13 cellular contexts compared by ENCODE assay signal in genomic region chr5:143406408-143406807, GRCh38. TPM values are rescaled to one million over a fixed set of nuclear protein-coding genes. Genes with fewer than 3 reads are reported as not detected.
DNase-seq lines count a peak whose midpoint lies in the region; ATAC-seq and TF ChIP-seq lines count a peak whose summit lies in the region.
"Had no signal": no experiment of that assay in that cellular context is flagged by ENCODE, and none has a peak within 500 bp of the region (broad histone marks: within the 10 kb centered on the region; RNA-seq: fewer than 3 reads in every experiment).

No MANE protein-coding gene starts in this region.

- WGBS in endodermal cell (ENCODE audit: insufficient coverage in 1 of 2, insufficient read length in 1 of 2), 2 experiments: 96% methylated on average over 1 of the region's 1 CpG; no CpG with 5 or more reads in 1 of the 2 experiments
- 96% methylated on average over 1 of the region's 1 CpG for WGBS in esophagus muscularis mucosa

- peaks cover 2% of the 10 kb centered on the region; the same call in 1 of the 2 replicates for H4K20me1 ChIP-seq in SU-DHL-6 (ENCODE audit: low read depth, low read length)

- H3K4me3 ChIP-seq in SU-DHL-6 (ENCODE audit: insufficient read depth, low read length, poor library complexity, severe bottlenecking) (no peak overlapping the region), endodermal cell (ENCODE audit: low read length) (no peak overlapping the region), esophagus muscularis mucosa (no peak overlapping the region)

- H3K4me1 ChIP-seq in endodermal cell (ENCODE audit: control insufficient read depth, insufficient read depth, low read length) (no peaks in the 10 kb centered on the region), esophagus muscularis mucosa (peaks cover 0 to 4% (median 2%) of the 10 kb centered on the region in 4 donors)
- H3K4me1 ChIP-seq: uterus had no signal

- H3F3A ChIP-seq in SU-DHL-6 (ENCODE audit: insufficient read depth): peaks cover 37% of the 10 kb centered on the region

- peaks cover under 1% of the 10 kb centered on the region for H3K36me3 Mint-ChIP-seq in stimulated activated naive CD8-positive, alpha-beta T cell treated with anti-CD3 and anti-CD28 coated beads, Interleukin-15, Interleukin-2, amounts not matched to agents 100 ng/mL and 50 ng/mL, for 24 hours (ENCODE audit: low read depth)
- H3K36me3 Mint-ChIP-seq in endodermal cell (ENCODE audit: low read depth): no peaks in the 10 kb centered on the region

- peaks cover 32% of the 10 kb centered on the region for H3K79me2 ChIP-seq in SU-DHL-6 (ENCODE audit: insufficient read depth, low read length)

- no peak for TF ChIP-seq POLR2A in esophagus muscularis mucosa (IDR thresholded peaks at IDR 0.05; ENCODE audit: low read depth)

- H3K4me3 Mint-ChIP-seq in stimulated activated naive CD8-positive, alpha-beta T cell treated with anti-CD3 and anti-CD28 coated beads, Interleukin-15, Interleukin-2, amounts not matched to agents 100 ng/mL and 50 ng/mL, for 24 hours: peak overlapping the region; percentile 90
- peak overlapping the region; percentile 79 for H3K4me3 Mint-ChIP-seq in endodermal cell

- TF ChIP-seq CTCF in SU-DHL-6 (IDR thresholded peaks at IDR 0.05; ENCODE audit: insufficient read depth, low read length, poor library complexity, severe bottlenecking): no peak
- TF ChIP-seq CTCF in endodermal cell (conservative IDR thresholded peaks at IDR 0.05): no peak
- no peak for TF ChIP-seq CTCF in esophagus muscularis mucosa (IDR thresholded peaks at IDR 0.05)

- no peaks in the 10 kb centered on the region for H3K9me3 Mint-ChIP-seq in stimulated activated naive CD8-positive, alpha-beta T cell treated with anti-CD3 and anti-CD28 coated beads, Interleukin-15, Interleukin-2, amounts not matched to agents 100 ng/mL and 50 ng/mL, for 24 hours
- H3K9me3 Mint-ChIP-seq in endodermal cell: no peaks in the 10 kb centered on the region

- H3K27me3 ChIP-seq in SU-DHL-6 (ENCODE audit: low read length) (no peaks in the 10 kb centered on the region), endodermal cell (ENCODE audit: control insufficient read depth, insufficient read depth, low read length, poor library complexity, severe bottlenecking) (no peaks in the 10 kb centered on the region), esophagus muscularis mucosa (no peaks in the 10 kb centered on the region)
- H3K27me3 ChIP-seq: uterus had no signal

- no peaks in the 10 kb centered on the region for H3K9me2 ChIP-seq in SU-DHL-6 (replicated peaks; ENCODE audit: insufficient read depth, low read length)

- no peak for ATAC-seq in stimulated activated naive CD8-positive, alpha-beta T cell treated with anti-CD3 and anti-CD28 coated beads, Interleukin-15, Interleukin-2, amounts not matched to agents 100 U/mL and 50 U/mL, for 24 hours
- ATAC-seq in GM19455 (IDR thresholded peaks at IDR 0.05; ENCODE audit: unreplicated experiment): no peak
- ATAC-seq in HG03095 (IDR thresholded peaks at IDR 0.05; ENCODE audit: unreplicated experiment): no peak

- H3K36me3 ChIP-seq in SU-DHL-6 (ENCODE audit: low read length): 0 out of 2 replicates have a peak, but pooled peaks cover 7% of the 10 kb centered on the region
- no peaks in the 10 kb centered on the region for H3K36me3 ChIP-seq in endodermal cell (ENCODE audit: control insufficient read depth, insufficient read depth, low read length)
- H3K36me3 ChIP-seq in esophagus muscularis mucosa: no peaks in the 10 kb centered on the region
- H3K36me3 ChIP-seq: uterus had no signal

- H3K4me2 ChIP-seq in SU-DHL-6 (ENCODE audit: low read depth, low read length, poor library complexity, severe bottlenecking): peak overlapping the region; percentile 93

- TF ChIP-seq EP300 in esophagus muscularis mucosa (IDR thresholded peaks at IDR 0.05): no peak

- no peak for DNase-seq in stimulated activated naive CD8-positive, alpha-beta T cell treated with anti-CD3 and anti-CD28 coated beads, Interleukin-15, Interleukin-2, amounts not matched to agents 100 U/mL and 50 U/mL, for 24 hours
- DNase-seq in endodermal cell (no peak), esophagus muscularis mucosa (ENCODE audit: extremely low spot score) (no peak), posterior cingulate gyrus (no peak)
- DNase-seq: activated CD8-positive, alpha-beta memory T cell treated with anti-CD3 and anti-CD28 coated beads for 24 hours; anterior cingulate cortex; DMS79 treated with DMSO at 0.1 percent for 48 hours; NCI-H524 treated with DMSO at 0.1 percent for 48 hours; uterus had no signal

- peaks cover 30% of the 10 kb centered on the region for H3K4me1 Mint-ChIP-seq in stimulated activated naive CD8-positive, alpha-beta T cell treated with anti-CD3 and anti-CD28 coated beads, Interleukin-15, Interleukin-2, amounts not matched to agents 100 ng/mL and 50 ng/mL, for 24 hours (ENCODE audit: low read depth)
- peaks cover 10% of the 10 kb centered on the region for H3K4me1 Mint-ChIP-seq in endodermal cell

- no peak overlapping the region for H2AFZ ChIP-seq in SU-DHL-6 (ENCODE audit: low read depth, low read length, severe bottlenecking)

- H3K27ac ChIP-seq in SU-DHL-6 (ENCODE audit: low read depth, low read length) (peak overlapping the region; percentile 97), endodermal cell (ENCODE audit: low read depth, low read length) (no peak overlapping the region), esophagus muscularis mucosa (replicated peaks in 1 of 4) (no peak overlapping the region)

- no peaks in the 10 kb centered on the region for H3K9me3 ChIP-seq in SU-DHL-6 (ENCODE audit: insufficient read depth, low read length)
- H3K9me3 ChIP-seq in endodermal cell (ENCODE audit: control insufficient read depth, low read length): peaks cover 4% of the 10 kb centered on the region
- H3K9me3 ChIP-seq in esophagus muscularis mucosa: no peaks in the 10 kb centered on the region
- H3K9me3 ChIP-seq: uterus had no signal

- H3K9ac ChIP-seq in SU-DHL-6 (ENCODE audit: low read length) (no peak overlapping the region), endodermal cell (ENCODE audit: extremely low read depth, low read length, poor library complexity, severe bottlenecking) (no peak overlapping the region)

- intact Hi-C loops in esophagus muscularis mucosa (cut with DNase I) (no loop called here), posterior cingulate gyrus (cut with DNase I) (loop anchor here (10.0 kb wide), 1 partner anchor 302 kb away; no protein-coding TSS in a partner anchor)

- no peaks in the 10 kb centered on the region for H3K27me3 Mint-ChIP-seq in stimulated activated naive CD8-positive, alpha-beta T cell treated with anti-CD3 and anti-CD28 coated beads, Interleukin-15, Interleukin-2, amounts not matched to agents 100 ng/mL and 50 ng/mL, for 24 hours
- peaks cover 17% of the 10 kb centered on the region for H3K27me3 Mint-ChIP-seq in endodermal cell (ENCODE audit: insufficient read depth)

- peak overlapping the region; percentile 59 for H3K27ac Mint-ChIP-seq in stimulated activated naive CD8-positive, alpha-beta T cell treated with anti-CD3 and anti-CD28 coated beads, Interleukin-15, Interleukin-2, amounts not matched to agents 100 ng/mL and 50 ng/mL, for 24 hours
- no peak overlapping the region for H3K27ac Mint-ChIP-seq in endodermal cell

RNA-seq across cellular contexts. Expression of gene NR3C1, which starts 2.9 kb away (rescaled TPM):
- total RNA-seq in endodermal cell (10 to 100 TPM in 1 of 2 donors, 1 to 10 TPM in 1; 9.5 to 20.5 TPM), esophagus muscularis mucosa (10 to 100 TPM; 79.2 to 92.3 (median 89.3) TPM)
- polyA plus RNA-seq in endodermal cell (2013, experiment 1 of 2): 5.1 TPM
- 4.6 TPM for polyA plus RNA-seq in endodermal cell (2013, experiment 2 of 2)
